In genomic region chr5:134070979-134071849, GRCh38 we compare ENCODE assay signal across 8 cellular contexts. TPM values are rescaled to one million over a fixed set of nuclear protein-coding genes. Genes with fewer than 3 reads are reported as not detected.
DNase-seq lines count a peak whose midpoint lies in the region; ATAC-seq and TF ChIP-seq lines count a peak whose summit lies in the region.

No MANE protein-coding gene starts in this region.

- peak overlapping the region; percentile 62 for H3K4me3 ChIP-seq in HUES48 (ENCODE audit: low read depth, low read length)
- H3K4me3 ChIP-seq in mesodermal cell (ENCODE audit: extremely low read depth, insufficient read depth, low read length, poor library complexity, severe bottlenecking) = peak overlapping the region; percentile 26
- peak overlapping the region; percentile 52 for H3K4me3 ChIP-seq in thoracic aorta
- no peak overlapping the region for H3K4me3 ChIP-seq in OCI-LY7 (ENCODE audit: low read depth, low read length, poor library complexity, severe bottlenecking)

- BruUV-seq in OCI-LY7 (replicated peaks; lab: Mats Ljungman, UMichigan) = no TSS peak

- peaks cover 22% of the 10 kb centered on the region for H3K4me1 Mint-ChIP-seq in central memory CD8-positive, alpha-beta T cell

- H3K27me3 ChIP-seq in HUES48 (ENCODE audit: control insufficient read depth, insufficient read depth, low read length) (peaks cover 14% of the 10 kb centered on the region), thoracic aorta (replicated peaks; ENCODE audit: insufficient read depth) (no peaks in the 10 kb centered on the region)

- no peaks in the 10 kb centered on the region for H3K9me3 Mint-ChIP-seq in central memory CD8-positive, alpha-beta T cell

- no peaks in the 10 kb centered on the region for H3K9me2 ChIP-seq in OCI-LY7 (ENCODE audit: insufficient read depth, low read length)

- POLR2A ChIA-PET in OCI-LY7 (lab: Charles Lee) = no interaction called here

- H3K4me3 Mint-ChIP-seq in central memory CD8-positive, alpha-beta T cell = peak overlapping the region; percentile 68

- peak; percentile 53 for DNase-seq in GM03348 (ENCODE audit: low spot score)
- no peak for DNase-seq in central memory CD8-positive, alpha-beta T cell (ENCODE audit: low spot score in 2 of 2)
- DNase-seq in thoracic aorta (ENCODE audit: low spot score) = no peak
- no peak for DNase-seq in OCI-LY7 (ENCODE audit: low spot score)

- intact Hi-C loops in OCI-LY7 (cut with micrococcal nuclease; ENCODE audit: unreplicated experiment) = no loop called here

- H3K27ac ChIP-seq in HUES48 (ENCODE audit: low read depth, low read length) = peak overlapping the region; percentile 60
- H3K27ac ChIP-seq in mesodermal cell (ENCODE audit: low read depth, low read length, severe bottlenecking) = no peak overlapping the region
- no peak overlapping the region for H3K27ac ChIP-seq in thoracic aorta
- H3K27ac ChIP-seq in OCI-LY7 (ENCODE audit: low read depth, low read length, poor library complexity, severe bottlenecking) = no peak overlapping the region

- H3K27ac Mint-ChIP-seq in central memory CD8-positive, alpha-beta T cell (ENCODE audit: low read depth) = no peak overlapping the region

- CTCF ChIA-PET in OCI-LY7 (lab: Charles Lee; ENCODE audit: unreplicated experiment) = no interaction called here

- H2AFZ ChIP-seq in OCI-LY7 (ENCODE audit: low read length) = no peak overlapping the region

- H3K9me3 ChIP-seq in HUES48 (ENCODE audit: control insufficient read depth, insufficient read depth, low read length) (no peaks in the 10 kb centered on the region), mesodermal cell (ENCODE audit: control insufficient read depth, low read length) (no peaks in the 10 kb centered on the region), thoracic aorta (no peaks in the 10 kb centered on the region), OCI-LY7 (ENCODE audit: low read length) (no peaks in the 10 kb centered on the region)

- H4K20me1 ChIP-seq in OCI-LY7 (ENCODE audit: insufficient read depth, low read length) = no peaks in the 10 kb centered on the region

- H3K36me3 Mint-ChIP-seq in central memory CD8-positive, alpha-beta T cell (ENCODE audit: insufficient read depth) = peaks cover 4% of the 10 kb centered on the region

- peak; percentile 41 for ATAC-seq in central memory CD8-positive, alpha-beta T cell (replicated peaks; ENCODE audit: extremely low read depth, poor library complexity, severe bottlenecking)
- ATAC-seq in thoracic aorta (ENCODE audit: insufficient number of reproducible peaks, low FRiP score, low read depth) (no peak), HG02571 (IDR thresholded peaks at IDR 0.05; ENCODE audit: unreplicated experiment) (no peak), GM19452 (IDR thresholded peaks at IDR 0.05; ENCODE audit: unreplicated experiment) (no peak)

- TF ChIP-seq CTCF in thoracic aorta (IDR thresholded peaks at IDR 0.05) (no peak), OCI-LY7 (conservative IDR thresholded peaks at IDR 0.05; ENCODE audit: low read length) (no peak)

- H3K79me2 ChIP-seq in OCI-LY7 (ENCODE audit: insufficient read depth, low read depth, low read length) = no peaks in the 10 kb centered on the region

- peaks cover 24% of the 10 kb centered on the region for H3K4me1 ChIP-seq in HUES48 (ENCODE audit: control insufficient read depth, insufficient read depth, low read length)
- peaks cover 8% of the 10 kb centered on the region for H3K4me1 ChIP-seq in mesodermal cell (ENCODE audit: control insufficient read depth, insufficient read depth, low read length, poor library complexity, severe bottlenecking)
- peaks cover 7 to 12% of the 10 kb centered on the region in 2 donors for H3K4me1 ChIP-seq in thoracic aorta (ENCODE audit: control insufficient read depth in 1 of 2, low read depth in 2 of 2)
- no peaks in the 10 kb centered on the region for H3K4me1 ChIP-seq in OCI-LY7 (ENCODE audit: insufficient read depth, low read length, poor library complexity, severe bottlenecking)

- 0 out of 2 replicates have a peak overlapping the region, but pooled peaks have one; percentile 15 for H3K9ac ChIP-seq in HUES48 (ENCODE audit: low read depth, low read length)

- 10 to 15% methylated on average over 10 to 22 of the region's 42 CpGs for WGBS in mesodermal cell (ENCODE audit: insufficient coverage in 2 of 2), 2 experiments

- no peak overlapping the region for H3K4me2 ChIP-seq in OCI-LY7 (ENCODE audit: low read length)

- H3K36me3 ChIP-seq in HUES48 (ENCODE audit: control insufficient read depth, insufficient read depth, low read length) = no peaks in the 10 kb centered on the region
- H3K36me3 ChIP-seq in mesodermal cell (ENCODE audit: control insufficient read depth, insufficient read depth, low read length) = no peaks in the 10 kb centered on the region
- H3K36me3 ChIP-seq in thoracic aorta = no peaks in the 10 kb centered on the region
- H3K36me3 ChIP-seq in OCI-LY7 (ENCODE audit: insufficient read depth, low read length) = no peaks in the 10 kb centered on the region

- peaks cover 13% of the 10 kb centered on the region for H3K27me3 Mint-ChIP-seq in central memory CD8-positive, alpha-beta T cell

RNA-seq across cellular contexts. Expression of gene TCF7, which starts 43.3 kb away (rescaled TPM):
- 11.9 TPM for polyA plus RNA-seq in mesodermal cell (2013, experiment 1 of 2)
- 11.9 TPM for polyA plus RNA-seq in mesodermal cell (2013, experiment 2 of 2)
- 1 to 10 TPM in 1 of 2 donors, under 1 TPM in 1; 0.54 to 2.1 TPM for total RNA-seq in thoracic aorta
- 0.39 and 1.1 TPM in 2 replicates for total RNA-seq in OCI-LY7 (2014; rRNA removed; shearing (Covaris generic))
- 0.97 and 1.9 TPM in 2 replicates for total RNA-seq in OCI-LY7 (2022)
